ENCODE assay signal across 35 cellular contexts in genomic region chr6:41156001-41156400, GRCh38. TPM values are rescaled to one million over a fixed set of nuclear protein-coding genes. Genes with fewer than 3 reads are reported as not detected.
"Had no signal": no experiment of that assay in that cellular context is flagged by ENCODE, and none has a peak within 500 bp of the region (broad histone marks: within the 10 kb centered on the region; RNA-seq: fewer than 3 reads in every experiment).

No MANE protein-coding gene starts in this region.

- H3K27ac ChIP-seq: neural progenitor cell, ovary, parathyroid adenoma, psoas muscle, skin epidermis, spleen, suprapubic skin, testis, tibial artery, transverse colon, upper lobe of right lung, uterus had no signal

- H3K4me1 Mint-ChIP-seq: neural progenitor cell; stimulated activated memory B cell treated with anti-CD40 and anti-IgM and Interleukin-4, amounts not matched to agents 10 μg/mL and 1 μg/mL and 100 μg/mL, for 72 hours had no signal

- H3K4me1 ChIP-seq: neural progenitor cell, parathyroid adenoma, psoas muscle, spleen, testis, tibial artery, transverse colon, uterus had no signal

- H3K36me3 Mint-ChIP-seq: natural killer cell; neural progenitor cell; stimulated activated memory B cell treated with anti-CD40 and anti-IgM and Interleukin-4, amounts not matched to agents 10 μg/mL and 1 μg/mL and 100 μg/mL, for 72 hours; type B pancreatic cell had no signal

- H3K9me3 Mint-ChIP-seq: natural killer cell; nephron; neural progenitor cell; stimulated activated memory B cell treated with anti-CD40 and anti-IgM and Interleukin-4, amounts not matched to agents 10 μg/mL and 1 μg/mL and 100 μg/mL, for 72 hours; stimulated activated naive CD8-positive, alpha-beta T cell treated with anti-CD3 and anti-CD28 coated beads, Interleukin-15, amount 100 ng/mL, for 72 hours; type B pancreatic cell had no signal

- H3K4me3 ChIP-seq: neural progenitor cell, ovary, psoas muscle, skin epidermis, smooth muscle cell, spleen, suprapubic skin, testis, tibial artery, transverse colon, upper lobe of right lung, uterus had no signal

- H3K79me2 ChIP-seq: parathyroid adenoma had no signal

- H3K27ac Mint-ChIP-seq: natural killer cell; nephron; neural progenitor cell; stimulated activated memory B cell treated with anti-CD40 and anti-IgM and Interleukin-4, amounts not matched to agents 10 μg/mL and 1 μg/mL and 100 μg/mL, for 72 hours; stimulated activated naive CD8-positive, alpha-beta T cell treated with anti-CD3 and anti-CD28 coated beads, Interleukin-15, amount 100 ng/mL, for 72 hours; type B pancreatic cell had no signal

- H3K9me3 ChIP-seq: ovary, psoas muscle, spleen, suprapubic skin, testis, tibial artery, transverse colon, upper lobe of right lung, uterus had no signal

- H3K9ac ChIP-seq: neural progenitor cell, parathyroid adenoma had no signal

- DNase-seq: natural killer cell; occipital lobe; ovary; posterior cingulate gyrus; psoas muscle; right cardiac atrium; spleen; stimulated activated CD4-positive, alpha-beta T cell treated with anti-CD3 and anti-CD28 coated beads, Interleukin-12 subunit alpha, Interleukin-12 subunit beta, amount 100 ng/mL, for 4 hours; stimulated activated CD4-positive, alpha-beta T cell treated with anti-CD3 and anti-CD28 coated beads, Interleukin-1b, Interleukin-23, amount 100 ng/mL, for 48 hours; stimulated activated CD4-positive, alpha-beta T cell treated with anti-CD3 and anti-CD28 coated beads, Interleukin-4, amount 100 ng/mL, for 1 hour; stimulated activated CD4-positive, alpha-beta T cell treated with anti-CD3 and anti-CD28 coated beads, Interleukin-4, amount 100 ng/mL, for 4 hours; stimulated activated CD8-positive, alpha-beta memory T cell treated with anti-CD3 and anti-CD28 coated beads, Interleukin-4, amount 100 ng/mL, for 48 hours; stimulated activated naive CD4-positive, alpha-beta T cell; stimulated activated naive CD8-positive, alpha-beta T cell treated with anti-CD3 and anti-CD28 coated beads, Interleukin-15, amount 100 ng/mL, for 72 hours; stimulated activated naive CD8-positive, alpha-beta T cell treated with anti-CD3 and anti-CD28 coated beads, Interleukin-15, Interleukin-2, amounts not matched to agents 100 U/mL and 50 U/mL, for 24 hours; substantia nigra; testis; tibial artery; transverse colon; upper lobe of right lung; uterus had no signal

- H3K27me3 ChIP-seq: neural progenitor cell, ovary, testis, transverse colon, upper lobe of right lung, uterus had no signal

- H2AFZ ChIP-seq: neural progenitor cell, parathyroid adenoma had no signal

- ATAC-seq: natural killer cell; right cardiac atrium; sciatic nerve; stimulated activated memory B cell treated with anti-CD40 and anti-IgM and Interleukin-4, amounts not matched to agents 10 μg/mL and 1 μg/mL and 100 μg/mL, for 72 hours; stimulated activated naive CD8-positive, alpha-beta T cell treated with anti-CD3 and anti-CD28 coated beads, Interleukin-15, amount 100 ng/mL, for 72 hours; stimulated activated naive CD8-positive, alpha-beta T cell treated with anti-CD3 and anti-CD28 coated beads, Interleukin-15, Interleukin-2, amounts not matched to agents 100 U/mL and 50 U/mL, for 24 hours; upper lobe of right lung had no signal

- H3K4me3 Mint-ChIP-seq: natural killer cell; nephron; neural progenitor cell; stimulated activated memory B cell treated with anti-CD40 and anti-IgM and Interleukin-4, amounts not matched to agents 10 μg/mL and 1 μg/mL and 100 μg/mL, for 72 hours; stimulated activated naive CD8-positive, alpha-beta T cell treated with anti-CD3 and anti-CD28 coated beads, Interleukin-15, amount 100 ng/mL, for 72 hours; type B pancreatic cell had no signal

- H3K4me2 ChIP-seq: neural progenitor cell, smooth muscle cell had no signal

- H3K36me3 ChIP-seq: neural progenitor cell, ovary, spleen, suprapubic skin, tibial artery, transverse colon, upper lobe of right lung, uterus had no signal

RNA-seq across cellular contexts. Expression of gene TREML1, which starts 1.9 kb away (rescaled TPM):
- total RNA-seq: occipital lobe, osteoblast, progenitor cell of endocrine pancreas, renal cortical epithelial cell, smooth muscle cell, suprapubic skin, testis, transverse colon had no signal
- polyA plus RNA-seq: neural cell, smooth muscle cell, urinary bladder had no signal

RNA-seq across cellular contexts. Expression of gene TREM2, which starts 6.9 kb away (rescaled TPM):
- total RNA-seq: natural killer cell, progenitor cell of endocrine pancreas, renal cortical epithelial cell, smooth muscle cell had no signal
- polyA plus RNA-seq: neural cell, smooth muscle cell had no signal

RNA-seq across cellular contexts. Expression of gene TREML2, which starts 44.9 kb away (rescaled TPM):
- total RNA-seq: occipital lobe, osteoblast, progenitor cell of endocrine pancreas, renal cortical epithelial cell, smooth muscle cell, suprapubic skin had no signal
- polyA plus RNA-seq: neural cell, smooth muscle cell had no signal
